In genomic region chrX:47745386-47745785, GRCh38 we compare ENCODE assay signal across 16 cellular contexts.
"Had no signal": no experiment of that assay in that cellular context is flagged by ENCODE, and none has a peak within 500 bp of the region (broad histone marks: within the 10 kb centered on the region; RNA-seq: fewer than 3 reads in every experiment).

No MANE protein-coding gene starts in this region.

- H3K9me3 ChIP-seq: adrenal gland, gastroesophageal sphincter, thoracic aorta, upper lobe of left lung had no signal

- H3K36me3 ChIP-seq: adrenal gland, gastroesophageal sphincter, heart right ventricle, thoracic aorta, upper lobe of left lung, WERI-Rb-1 had no signal

- H3K4me1 ChIP-seq: adrenal gland, gastroesophageal sphincter, heart right ventricle, parathyroid adenoma, upper lobe of left lung had no signal

- DNase-seq: activated CD4-positive, alpha-beta T cell treated with anti-CD3 and anti-CD28 coated beads, Interleukin-2, amount 50 U/mL, for 4 hours; activated gamma-delta T cell treated with Interleukin-2 at 50 U/mL for 16 hours; adrenal gland; caudate nucleus; dorsolateral prefrontal cortex; heart right ventricle; kidney glomerular epithelial cell; mesendoderm; stimulated activated naive B cell treated with anti-CD40 and anti-IgM and Interleukin-4, amounts not matched to agents 10 μg/mL and 1 μg/mL and 100 μg/mL, for 72 hours; WERI-Rb-1 had no signal

- ATAC-seq: activated naive CD4-positive, alpha-beta T cell treated with anti-CD3 and anti-CD28 coated beads, Interleukin-2, amount 50 U/mL, for 72 hours; gastroesophageal sphincter; heart right ventricle; natural killer cell treated with Interleukin-12 subunit alpha and Interleukin-12 subunit beta and Interleukin-15 and Interleukin-18, amount 100 ng/mL, for 72 hours; stimulated activated naive B cell treated with anti-CD40 and anti-IgM and Interleukin-4, amounts not matched to agents 10 μg/mL and 1 μg/mL and 100 μg/mL, for 72 hours had no signal

- H3K27ac ChIP-seq: adrenal gland, dorsolateral prefrontal cortex, gastroesophageal sphincter, heart right ventricle, parathyroid adenoma, thoracic aorta, upper lobe of left lung, WERI-Rb-1 had no signal

- H3K27me3 ChIP-seq: adrenal gland, gastroesophageal sphincter, upper lobe of left lung had no signal

- H3K4me3 ChIP-seq: adrenal gland, dorsolateral prefrontal cortex, gastroesophageal sphincter, heart right ventricle, thoracic aorta, upper lobe of left lung had no signal
